Comparison of ENCODE assay signal across 10 cellular contexts in the genomic region with DNA sequence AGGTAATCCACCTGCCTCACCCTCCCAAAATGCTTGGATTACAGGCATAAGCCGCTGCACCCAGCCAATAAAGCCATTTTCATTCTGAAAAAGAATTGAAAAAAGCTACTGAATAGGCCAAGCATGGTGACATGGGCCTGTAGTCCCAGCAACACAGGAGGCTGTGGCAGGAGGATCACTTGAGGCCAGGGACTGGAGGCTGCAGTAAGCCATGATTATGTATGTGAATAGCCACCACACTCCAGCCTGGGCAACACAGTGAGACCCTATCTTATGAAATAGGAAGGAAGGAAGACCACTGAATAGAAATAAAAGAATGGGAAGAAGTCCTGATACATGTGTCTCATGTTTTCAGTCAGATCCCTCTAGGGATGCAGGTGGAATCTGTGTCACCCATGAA. TPM values are rescaled to one million over a fixed set of nuclear protein-coding genes. Genes with fewer than 3 reads are reported as not detected.
DNase-seq lines count a peak whose midpoint lies in the region; ATAC-seq, FAIRE-seq and TF ChIP-seq lines count a peak whose summit lies in the region.
"Had no signal": no experiment of that assay in that cellular context is flagged by ENCODE, and none has a peak within 500 bp of the region (broad histone marks: within the 10 kb centered on the region; RNA-seq: fewer than 3 reads in every experiment).

No MANE protein-coding gene starts in this region.

- H2BK120ac ChIP-seq in IMR-90 (ENCODE audit: low read depth, low read length): peak overlapping the region; percentile 90

- no CpG with 5 or more reads among the region's 1 CpG for WGBS in IMR-90 (ENCODE audit: extremely low coverage in 2 of 2, insufficient read length in 1 of 2), 2 experiments
- WGBS in GM12878 (ENCODE audit: insufficient coverage, insufficient replicate concordance, low lambda C conversion rate, missing lambda C conversion rate): 88% methylated on average over 1 of the region's 1 CpG
- WGBS in suprapubic skin: 94% methylated on average over 1 of the region's 1 CpG

- peak overlapping the region; percentile 66; the same call in 1 of the 2 replicates for H4K5ac ChIP-seq in IMR-90 (ENCODE audit: low read depth, low read length)

- H3K23ac ChIP-seq in IMR-90 (ENCODE audit: low read depth, low read length): peak overlapping the region; percentile 78

- H3K9ac ChIP-seq in IMR-90 (ENCODE audit: low read depth, low read length) (no peak overlapping the region), GM12878 (ENCODE audit: control insufficient read depth, insufficient read depth, low read length) (no peak overlapping the region)

- TF ChIP-seq EP300 in GM12878 (IDR thresholded peaks at IDR 0.05; ENCODE audit: borderline replicate concordance in 1 of 2, control insufficient read depth in 1 of 2, low read depth in 2 of 2, low read length in 2 of 2) (no peak), suprapubic skin (IDR thresholded peaks at IDR 0.05) (no peak)

- peak overlapping the region; percentile 78 for H3K4ac ChIP-seq in IMR-90 (ENCODE audit: low read depth, low read length)

- peak overlapping the region; percentile 73 for H3K27ac ChIP-seq in IMR-90 (ENCODE audit: insufficient read depth, low read length)
- peak overlapping the region; percentile 48 for H3K27ac ChIP-seq in GM12878 (ENCODE audit: control insufficient read depth, insufficient read depth)
- H3K27ac ChIP-seq in lower lobe of right lung: peak overlapping the region; percentile 57
- peak overlapping the region; percentile 77 for H3K27ac ChIP-seq in suprapubic skin

- H4K8ac ChIP-seq in IMR-90 (ENCODE audit: low read depth in 2 of 2, low read length in 2 of 2): peak overlapping the region; percentile 24 to 55; a peak in 2 of 4 replicates

- H2BK5ac ChIP-seq in IMR-90 (ENCODE audit: low read depth, low read length, poor library complexity, severe bottlenecking): peak overlapping the region; percentile 91

- H3K56ac ChIP-seq in IMR-90 (ENCODE audit: extremely low read depth, insufficient read depth, low read length): peak overlapping the region; percentile 11

- DNase-seq in IMR-90: no peak
- DNase-seq in GM12878 (ENCODE audit: low read depth, low spot score): no peak
- DNase-seq in lower lobe of right lung: no peak
- no peak for DNase-seq in suprapubic skin (ENCODE audit: low spot score in 2 of 2)
- DNase-seq in HUDEP-2 (lab: John Stamatoyannopoulos, UW; ENCODE audit: unreplicated experiment in 76 of 76): no peak
- DNase-seq in DMS53 treated with DMSO at 0.1 percent for 48 hours (lab: John Stamatoyannopoulos, UW; ENCODE audit: unreplicated experiment): no peak
- no peak for DNase-seq in NCI-H187 (lab: John Stamatoyannopoulos, UW)
- DNase-seq: natural killer cell, NCI-H2171 treated with DMSO at 0.1 percent for 48 hours had no signal

- SMC1A ChIA-PET in GM12878 (lab: Charles Lee; ENCODE audit: uncharacterized antibody, unreplicated experiment): interaction anchor here (1.2 to 7.6 kb wide), 8 partner anchors 13 to 67 kb away, joined by 3 to 70 read pairs (median 7); partner anchors contain the start of genes CIB1, GDPGP1 and SEMA4B

- peak overlapping the region; percentile 20; the same call in 1 of the 2 replicates for H3K18ac ChIP-seq in IMR-90 (ENCODE audit: low read depth, low read length)

- dilution Hi-C loops in IMR-90 (cut with HindIII; ENCODE audit: low sequenced_read_pairs, unreplicated experiment): no loop called here

- no peaks in the 10 kb centered on the region for H3K9me3 ChIP-seq in IMR-90 (ENCODE audit: control insufficient read depth, insufficient read depth, low read length)
- H3K9me3 ChIP-seq in GM12878 (replicated peaks; ENCODE audit: control insufficient read depth, insufficient read depth, low read length): no peaks in the 10 kb centered on the region; the same call in 2 of the 3 replicates
- H3K9me3 ChIP-seq in lower lobe of right lung: no peaks in the 10 kb centered on the region
- no peaks in the 10 kb centered on the region for H3K9me3 ChIP-seq in suprapubic skin

- POLR2A ChIA-PET in IMR-90 (lab: Charles Lee; ENCODE audit: unreplicated experiment) (no interaction called here), GM12878 (lab: Charles Lee) (interaction anchor here (0.7 to 3.0 kb wide), 4 partner anchors 11 to 106 kb away, joined by 3 to 18 read pairs (median 8); partner anchors contain the start of genes CIB1 and GDPGP1)

- intact Hi-C loops in IMR-90 (cut with micrococcal nuclease): no loop called here
- intact Hi-C loops in GM12878 (cut with micrococcal nuclease; ENCODE audit: unreplicated experiment): no loop called here
- intact Hi-C loops in lower lobe of right lung (cut with DNase I): no loop called here

- ATAC-seq in IMR-90 (ENCODE audit: low read depth) (no peak), GM12878 (no peak), lower lobe of right lung (no peak)
- ATAC-seq: natural killer cell had no signal

- H4K20me1 ChIP-seq in IMR-90 (ENCODE audit: insufficient read depth, low read length) (peaks cover 4% of the 10 kb centered on the region; the same call in 1 of the 2 replicates), GM12878 (ENCODE audit: control insufficient read depth, insufficient read depth) (no peaks in the 10 kb centered on the region)

- H3K9me1 ChIP-seq in IMR-90 (ENCODE audit: insufficient read depth, low read length): peaks cover 9% of the 10 kb centered on the region

- H2BK20ac ChIP-seq in IMR-90 (ENCODE audit: low read depth, low read length): peak overlapping the region; percentile 89; the same call in 1 of the 2 replicates

- H2AFZ ChIP-seq in IMR-90 (replicated peaks; ENCODE audit: low read length, poor library complexity): peak overlapping the region; percentile 5
- no peak overlapping the region; the same call in 1 of the 2 replicates for H2AFZ ChIP-seq in GM12878 (ENCODE audit: control insufficient read depth, low read depth, low read length)

- peak overlapping the region; percentile 63; the same call in 1 of the 3 replicates for H2BK15ac ChIP-seq in IMR-90 (ENCODE audit: low read depth, low read length)

- peak overlapping the region; percentile 89 for H2AK5ac ChIP-seq in IMR-90 (ENCODE audit: low read depth, low read length)

- peak overlapping the region; percentile 21 for H2AK9ac ChIP-seq in IMR-90 (replicated peaks; ENCODE audit: low read depth, low read length, poor library complexity)

- H3K27me3 ChIP-seq in IMR-90 (ENCODE audit: control insufficient read depth, insufficient read depth, low read length) (no peaks in the 10 kb centered on the region), GM12878 (replicated peaks in 1 of 2; ENCODE audit: control insufficient read depth in 2 of 2, insufficient read depth in 2 of 2, low read length in 1 of 2) (no peaks in the 10 kb centered on the region), lower lobe of right lung (ENCODE audit: low read depth) (no peaks in the 10 kb centered on the region), suprapubic skin (no peaks in the 10 kb centered on the region)

- FAIRE-seq in GM12878 (lab: Jason Lieb, UNC): no peak
- FAIRE-seq: GM19239 had no signal

- BruUV-seq in IMR-90 (replicated peaks; lab: Mats Ljungman, UMichigan) (no TSS peak), GM12878 (replicated peaks; lab: Mats Ljungman, UMichigan) (no TSS peak)

- H3K79me1 ChIP-seq in IMR-90 (ENCODE audit: low read depth in 1 of 2, low read length in 2 of 2): no peaks in the 10 kb centered on the region

- in situ Hi-C loops in IMR-90 (cut with MboI; ENCODE audit: low sequenced_read_pairs) (no loop called here), GM12878 (cut with MboI) (no loop called here)

- no peaks in the 10 kb centered on the region for H3K36me3 ChIP-seq in IMR-90 (ENCODE audit: control insufficient read depth, insufficient read depth, low read length)
- no peaks in the 10 kb centered on the region for H3K36me3 ChIP-seq in GM12878 (ENCODE audit: control insufficient read depth in 2 of 2, insufficient read depth in 2 of 2, low read length in 1 of 2)
- H3K36me3 ChIP-seq in lower lobe of right lung: no peaks in the 10 kb centered on the region
- no peaks in the 10 kb centered on the region for H3K36me3 ChIP-seq in suprapubic skin

- H3K4me1 ChIP-seq in IMR-90 (ENCODE audit: control insufficient read depth, insufficient read depth, low read length): peaks cover 5% of the 10 kb centered on the region; the same call in 1 of the 2 replicates
- peaks cover 35% of the 10 kb centered on the region for H3K4me1 ChIP-seq in GM12878 (ENCODE audit: control insufficient read depth, insufficient read depth, low read length)
- peaks cover 32% of the 10 kb centered on the region for H3K4me1 ChIP-seq in lower lobe of right lung
- H3K4me1 ChIP-seq in suprapubic skin: peaks cover 52% of the 10 kb centered on the region

- peak overlapping the region; percentile 69 for H4K91ac ChIP-seq in IMR-90 (ENCODE audit: insufficient read depth, low read depth, low read length)

- CTCF ChIA-PET in IMR-90 (lab: Yijun Ruan, JAX): interaction anchor here (1.3 kb wide), 1 partner anchor 56 kb away, joined by 6 read pairs; no protein-coding TSS in a partner anchor
- CTCF ChIA-PET in GM12878 (lab: Yijun Ruan, JAX): interaction anchor here (0.7 to 1.8 kb wide), 6 partner anchors 8 to 128 kb away, joined by 3 to 5 read pairs (median 3); no protein-coding TSS in a partner anchor

- RAD21 ChIA-PET in GM12878 (lab: Charles Lee; ENCODE audit: unreplicated experiment): interaction anchor here (0.6 to 4.4 kb wide), 6 partner anchors 19 to 648 kb away, joined by 3 to 43 read pairs (median 4); no protein-coding TSS in a partner anchor

- H3K79me2 ChIP-seq in GM12878 (ENCODE audit: control insufficient read depth, insufficient read depth, low read length): no peaks in the 10 kb centered on the region

- TF ChIP-seq POLR2A in IMR-90 (IDR thresholded peaks at IDR 0.05; ENCODE audit: low read depth, low read length) (no peak), GM12878 (IDR thresholded peaks at IDR 0.05; ENCODE audit: low read depth, low read length) (no peak), suprapubic skin (IDR thresholded peaks at IDR 0.05) (no peak)

- peak overlapping the region; percentile 11; the same call in 1 of the 2 replicates for H3K4me2 ChIP-seq in IMR-90 (ENCODE audit: low read depth, low read length)
- peak overlapping the region; percentile 15; the same call in 1 of the 2 replicates for H3K4me2 ChIP-seq in GM12878 (ENCODE audit: control insufficient read depth, insufficient read depth)

- H3K14ac ChIP-seq in IMR-90 (replicated peaks; ENCODE audit: low read depth, low read length): peak overlapping the region; percentile 72

- TF ChIP-seq RAD21 in IMR-90 (IDR thresholded peaks at IDR 0.05; ENCODE audit: low read length) (no peak), GM12878 (IDR thresholded peaks at IDR 0.05; ENCODE audit: insufficient read depth, low read depth, low read length) (no peak)

- H3K4me3 ChIP-seq in IMR-90 (ENCODE audit: insufficient read depth, low read depth, low read length) (no peak overlapping the region), GM12878 (no peak overlapping the region), lower lobe of right lung (no peak overlapping the region), suprapubic skin (no peak overlapping the region)

- no peak for TF ChIP-seq CTCF in IMR-90 (conservative IDR thresholded peaks at IDR 0.05; ENCODE audit: low read depth, low read length)
- no peak for TF ChIP-seq CTCF in GM12878 (IDR thresholded peaks at IDR 0.05 in 2 of 3, conservative IDR thresholded peaks at IDR 0.05 in 1 of 3; ENCODE audit: control insufficient read depth in 2 of 3, extremely low read depth in 1 of 3, insufficient read depth in 1 of 3, low read depth in 3 of 3, low read length in 3 of 3)
- TF ChIP-seq CTCF in lower lobe of right lung (IDR thresholded peaks at IDR 0.05): no peak
- TF ChIP-seq CTCF in suprapubic skin (IDR thresholded peaks at IDR 0.05): no peak

RNA-seq across cellular contexts. Expression of gene SEMA4B, which starts 36.0 kb away (rescaled TPM):
- total RNA-seq in IMR-90 (2012; rRNA removed): 5.0 and 6.9 TPM in 2 replicates
- polyA plus RNA-seq in IMR-90 (2012; rRNA removed): 22.5 and 27.5 TPM in 2 replicates
- 12.9 and 29.8 TPM in 2 replicates for polyA plus RNA-seq in IMR-90 (2012; cell fraction: cytosol; rRNA removed)
- polyA plus RNA-seq in IMR-90 (2012; cell fraction: nucleus; rRNA removed; ENCODE audit: low replicate concordance): 23.9 and 48.0 TPM in 2 replicates
- 76.9 and 77.1 TPM in 2 replicates for total RNA-seq in GM12878 (2013; cell fraction: nucleolus; rRNA removed)
- total RNA-seq in GM12878 (2014; rRNA removed): 10.4 and 13.4 TPM in 2 replicates
- total RNA-seq in GM12878 (2014; rRNA removed; fragmentation: Illumina TruSeq; extraction: Trizol): 7.7 and 8.8 TPM in 2 replicates
- total RNA-seq in GM12878 (2021): 23.5 and 26.0 TPM in 2 replicates
- polyA plus RNA-seq in GM12878 (2011; ENCODE audit: low read depth): 5.7 TPM
- 3.9 and 8.7 TPM in 2 replicates for polyA plus RNA-seq in GM12878 (2011; rRNA removed)
- 9.1 and 11.6 TPM in 2 replicates for polyA plus RNA-seq in GM12878 (2011; cell fraction: cytosol; rRNA removed)
- polyA plus RNA-seq in GM12878 (2011; cell fraction: nucleus; rRNA removed): 40.5 and 46.0 TPM in 2 replicates
- polyA plus RNA-seq in GM12878 (2012): 12.4 and 13.5 TPM in 2 replicates
- 3.7 and 8.1 TPM in 2 replicates for polyA plus RNA-seq in GM12878 (2014; fragmentation: Illumina TruSeq; extraction: Trizol)
- 1 to 10 TPM in 1 of 2 experiments, under 1 TPM in 1; 0.87 to 1.4 TPM for polyA plus RNA-seq in GM12878 (2014; fragmentation: Nextera tagmentation; extraction: Ambion mirVana)
- polyA plus RNA-seq in GM12878 (2014; rRNA removed): 16.3 and 18.1 TPM in 2 replicates
- 10 to 100 TPM in 1 of 2 experiments, 1 to 10 TPM in 1; 10.0 to 10.8 TPM for polyA plus RNA-seq in GM12878 (2016; fragmentation: Nextera tagmentation; extraction: Ambion mirVana)
- 18.4 and 36.0 TPM in 2 replicates for polyA minus RNA-seq in GM12878 (2011; rRNA and poly(A)+ RNA removed)
- 6.4 and 14.2 TPM in 2 replicates for polyA minus RNA-seq in GM12878 (2011; cell fraction: cytosol; rRNA and poly(A)+ RNA removed)
- 13.7 and 25.4 TPM in 2 replicates for polyA minus RNA-seq in GM12878 (2011; cell fraction: nucleus; rRNA and poly(A)+ RNA removed)
- total RNA-seq in lower lobe of right lung: 48.1 TPM
- 100 to 1,000 TPM in 2 of 4 donors, 10 to 100 TPM in 2; 81.7 to 146 (median 116) TPM for total RNA-seq in suprapubic skin
